15 cellular contexts compared by ENCODE assay signal in genomic region chr2:149438260-149438960, GRCh38.
A peak's percentile ranks its signal among the peaks of the same experiment; 100 is the strongest.
DNase-seq lines count a peak whose midpoint lies in the region; ATAC-seq, FAIRE-seq and TF ChIP-seq lines count a peak whose summit lies in the region.
"Had no signal": no experiment of that assay in that cellular context is flagged by ENCODE, and none has a peak within 500 bp of the region (broad histone marks: within the 10 kb centered on the region; RNA-seq: fewer than 3 reads in every experiment).

No MANE protein-coding gene starts in this region.

- DNase-seq in NAMALWA (ENCODE audit: low spot score): peak; percentile 11
- no peak for DNase-seq in HepG2 (ENCODE audit: low spot score)
- DNase-seq in NCI-H2029 treated with DMSO at 0.1 percent for 48 hours (lab: John Stamatoyannopoulos, UW): no peak
- no peak for DNase-seq in NCI-H1436 treated with DMSO at 0.1 percent for 48 hours (lab: John Stamatoyannopoulos, UW)
- DNase-seq in D721Med (ENCODE audit: insufficient read length, low spot score): no peak
- no peak for DNase-seq in NCI-H2081 treated with DMSO at 0.1 percent for 48 hours (lab: John Stamatoyannopoulos, UW)
- DNase-seq: DMS79 treated with DMSO at 0.1 percent for 48 hours, NCI-H1092, NCI-H2107, NCI-H510A treated with DMSO at 0.1 percent for 48 hours, Right ventricle myocardium superior, upper lobe of right lung had no signal

- TF ChIP-seq CTCF in HepG2 (CRISPR knock-in tag; IDR thresholded peaks at IDR 0.05): no peak
- TF ChIP-seq CTCF in D721Med (IDR thresholded peaks at IDR 0.05; ENCODE audit: insufficient read depth, missing control alignments): no peak

- H3K4me3 ChIP-seq in HepG2 (replicated peaks in 1 of 3; ENCODE audit: insufficient read depth in 1 of 3, low read depth in 2 of 3, low read length in 3 of 3): no peak overlapping the region
- H3K4me3 ChIP-seq: upper lobe of right lung had no signal

- no TSS peak for BruUV-seq in HepG2 (replicated peaks; lab: Mats Ljungman, UMichigan)

- H4K20me1 ChIP-seq in HepG2 (ENCODE audit: insufficient read depth, low read length): no peaks in the 10 kb centered on the region

- intact Hi-C loops in HepG2 (cut with micrococcal nuclease; ENCODE audit: unreplicated experiment): no loop called here

- TF ChIP-seq POLR2A in HepG2 (IDR thresholded peaks at IDR 0.05; ENCODE audit: insufficient read depth in 1 of 2, low read depth in 2 of 2, low read length in 2 of 2): no peak

- FAIRE-seq in HepG2 (lab: Jason Lieb, UNC) (no peak), D721Med (lab: Jason Lieb, UNC) (no peak)

- WGBS in HepG2 (ENCODE audit: low lambda C conversion rate): 7% methylated on average over 3 of the region's 3 CpGs

- peak; percentile 82 for ATAC-seq in GM18519 (IDR thresholded peaks at IDR 0.05; ENCODE audit: low FRiP score, unreplicated experiment)
- peak; percentile 39 for ATAC-seq in HG02798 (IDR thresholded peaks at IDR 0.05; ENCODE audit: poor library complexity, unreplicated experiment)
- ATAC-seq in HepG2: peak; percentile 67
- ATAC-seq: upper lobe of right lung, WTC11 had no signal

- no peaks in the 10 kb centered on the region for H3K27me3 ChIP-seq in HepG2 (ENCODE audit: control insufficient read depth in 1 of 2, insufficient read depth in 2 of 2, low read length in 2 of 2)

- CTCF ChIA-PET in HepG2 (lab: Yijun Ruan, JAX; ENCODE audit: low intra/inter-chr PET ratio, low total read pairs): no interaction called here

- POLR2A ChIA-PET in HepG2 (lab: Yijun Ruan, JAX): no interaction called here

- no peaks in the 10 kb centered on the region for H3K9me3 ChIP-seq in HepG2 (ENCODE audit: low read length)
- H3K9me3 ChIP-seq: upper lobe of right lung had no signal

- no peak overlapping the region for H3K27ac ChIP-seq in HepG2 (ENCODE audit: extremely low read length, insufficient read depth, low read length)
- H3K27ac ChIP-seq: upper lobe of right lung had no signal

- no peak overlapping the region for H3K9ac ChIP-seq in HepG2 (ENCODE audit: insufficient read depth, low read depth, low read length)

- no peak overlapping the region for H3K4me2 ChIP-seq in HepG2 (ENCODE audit: low read depth, low read length)

- in situ Hi-C loops in HepG2 (cut with HindIII; ENCODE audit: extremely low pct_ligation_motif_present, low pct_unique_long_range_greater_than_20kb): no loop called here

- no peak for TF ChIP-seq RAD21 in HepG2 (CRISPR knock-in tag; IDR thresholded peaks at IDR 0.05)

- no peaks in the 10 kb centered on the region for H3K79me2 ChIP-seq in HepG2 (ENCODE audit: insufficient read depth, low read length)

- H2AFZ ChIP-seq in HepG2 (ENCODE audit: low read length): no peak overlapping the region

- TF ChIP-seq EP300 in HepG2 (IDR thresholded peaks at IDR 0.05; ENCODE audit: low read depth in 2 of 2, low read length in 2 of 2): no peak
- no peak for TF ChIP-seq EP300 in HepG2 (CRISPR knock-in tag; IDR thresholded peaks at IDR 0.05; ENCODE audit: borderline replicate concordance)

- H3K4me1 ChIP-seq in HepG2 (ENCODE audit: insufficient read depth, low read length): 0 out of 2 replicates have a peak, but pooled peaks cover 6% of the 10 kb centered on the region
- H3K4me1 ChIP-seq: upper lobe of right lung had no signal

- no peaks in the 10 kb centered on the region for H3K36me3 ChIP-seq in HepG2 (replicated peaks in 1 of 2; ENCODE audit: control insufficient read depth in 1 of 2, insufficient read depth in 2 of 2, low read length in 2 of 2)
- H3K36me3 ChIP-seq: upper lobe of right lung had no signal

TF ChIP-seq in HepG2, 621 proteins besides CTCF, POLR2A, EP300 and RAD21:
- TF ChIP-seq HNF4A (CRISPR knock-in tag; IDR thresholded peaks at IDR 0.05) (peak; percentile 17; the same call in 1 of the 2 replicates), ZBTB7B (CRISPR knock-in tag; IDR thresholded peaks at IDR 0.05) (no peak), HNF4G (IDR thresholded peaks at IDR 0.05; ENCODE audit: borderline replicate concordance, low read depth, low read length) (0 out of 2 replicates have a peak, but pooled peaks have one; percentile 13), HNF4G (CRISPR knock-in tag; IDR thresholded peaks at IDR 0.05; ENCODE audit: borderline replicate concordance, low read depth) (no peak), ZXDC (CRISPR knock-in tag; IDR thresholded peaks at IDR 0.05) (no peak), PRMT3 (CRISPR knock-in tag; IDR thresholded peaks at IDR 0.05; ENCODE audit: borderline replicate concordance, low read depth) (no peak), ZNF850 (CRISPR knock-in tag; conservative IDR thresholded peaks at IDR 0.05) (no peak), RXRB (CRISPR knock-in tag; IDR thresholded peaks at IDR 0.05; ENCODE audit: borderline replicate concordance) (no peak), ZNF513 (CRISPR knock-in tag; conservative IDR thresholded peaks at IDR 0.05) (no peak)
